In genomic region chr4:75769044-75769443, GRCh38 we compare ENCODE assay signal across 22 cellular contexts. TPM values are rescaled to one million over a fixed set of nuclear protein-coding genes. Genes with fewer than 3 reads are reported as not detected.
A peak's percentile ranks its signal among the peaks of the same experiment; 100 is the strongest.
DNase-seq lines count a peak whose midpoint lies in the region; FAIRE-seq and TF ChIP-seq lines count a peak whose summit lies in the region.
"Had no signal": no experiment of that assay in that cellular context is flagged by ENCODE, and none has a peak within 500 bp of the region (broad histone marks: within the 10 kb centered on the region; RNA-seq: fewer than 3 reads in every experiment).

No MANE protein-coding gene starts in this region.

- CTCF ChIA-PET in Calu3 (lab: Charles Lee): no interaction called here
- CTCF ChIA-PET in activated naive CD4-positive, alpha-beta T cell treated with anti-CD3 and anti-CD28 coated beads, Interleukin-2, amount 10 ng/mL, durations not matched to agents 7 days and 5 days (lab: Charles Lee): no interaction called here

- peaks cover 0 to 5% of the 10 kb centered on the region in 2 donors for H3K36me3 ChIP-seq in small intestine (ENCODE audit: control insufficient read depth in 2 of 2, insufficient read depth in 2 of 2, low read length in 2 of 2)
- H3K36me3 ChIP-seq: ovary had no signal

- TF ChIP-seq CTCF in fibroblast of villous mesenchyme (IDR thresholded peaks at IDR 0.05; ENCODE audit: insufficient read depth, low read depth, low read length) (no peak), Calu3 (IDR thresholded peaks at IDR 0.05; ENCODE audit: unreplicated experiment) (no peak)

- no peaks in the 10 kb centered on the region for H3K9me3 Mint-ChIP-seq in Calu3 (ENCODE audit: low read depth, unreplicated experiment)
- no peaks in the 10 kb centered on the region for H3K9me3 Mint-ChIP-seq in activated naive CD4-positive, alpha-beta T cell treated with anti-CD3 and anti-CD28 coated beads, Interleukin-2, amount 10 ng/mL, durations not matched to agents 7 days and 5 days
- H3K9me3 Mint-ChIP-seq: activated B cell treated with CpG ODN at 0.5 μM for 24 hours; activated CD8-positive, alpha-beta T cell treated with anti-CD3 and anti-CD28 coated beads for 36 hours; activated naive CD8-positive, alpha-beta T cell treated with anti-CD3 and anti-CD28 coated beads, Interleukin-2, amount 10 ng/mL, durations not matched to agents 7 days and 5 days; CD14-positive monocyte had no signal

- no peak overlapping the region for H3K4me3 Mint-ChIP-seq in Calu3 (ENCODE audit: low read depth, unreplicated experiment)
- no peak overlapping the region for H3K4me3 Mint-ChIP-seq in activated naive CD4-positive, alpha-beta T cell treated with anti-CD3 and anti-CD28 coated beads, Interleukin-2, amount 10 ng/mL, durations not matched to agents 7 days and 5 days
- H3K4me3 Mint-ChIP-seq: activated B cell treated with CpG ODN at 0.5 μM for 24 hours; activated CD8-positive, alpha-beta T cell treated with anti-CD3 and anti-CD28 coated beads for 36 hours; activated naive CD8-positive, alpha-beta T cell treated with anti-CD3 and anti-CD28 coated beads, Interleukin-2, amount 10 ng/mL, durations not matched to agents 7 days and 5 days; CD14-positive monocyte; T-helper 17 cell had no signal

- peak; percentile 43 for DNase-seq in EL
- peak; percentile 73 for DNase-seq in amniotic epithelial cell (ENCODE audit: low read depth)
- DNase-seq in fibroblast of villous mesenchyme (ENCODE audit: low read depth): peak; percentile 61
- DNase-seq in stromal cell of bone marrow (ENCODE audit: low read depth): peak; percentile 20
- no peak for DNase-seq in Calu3
- DNase-seq in activated naive CD4-positive, alpha-beta T cell treated with anti-CD3 and anti-CD28 coated beads, Interleukin-2, amount 10 ng/mL, durations not matched to agents 7 days and 5 days: no peak
- DNase-seq in small intestine: no peak
- DNase-seq: activated B cell treated with CpG ODN at 0.5 μM for 24 hours; activated CD8-positive, alpha-beta T cell treated with anti-CD3 and anti-CD28 coated beads for 36 hours; activated naive CD8-positive, alpha-beta T cell treated with anti-CD3 and anti-CD28 coated beads, Interleukin-2, amount 10 ng/mL, durations not matched to agents 7 days and 5 days; effector memory CD4-positive, alpha-beta T cell; foreskin melanocyte; left cardiac atrium; NCI-H1092 treated with DMSO at 0.1 percent for 48 hours; NCI-H2107; NCI-H524; ovary; SHP77 treated with DMSO at 0.1 percent for 48 hours; stimulated activated CD4-positive, alpha-beta T cell treated with anti-CD3 and anti-CD28 coated beads, Interleukin-4, amount 100 ng/mL, for 1 hour; T-helper 17 cell had no signal

- no peaks in the 10 kb centered on the region for H3K4me1 ChIP-seq in small intestine (ENCODE audit: control insufficient read depth in 2 of 2, insufficient read depth in 1 of 2, low read depth in 1 of 2, low read length in 1 of 2)

- intact Hi-C loops in Calu3 (cut with micrococcal nuclease; ENCODE audit: unreplicated experiment): no loop called here

- H3K9me3 ChIP-seq in small intestine (ENCODE audit: control insufficient read depth, low read depth): no peaks in the 10 kb centered on the region
- H3K9me3 ChIP-seq: ovary had no signal

- H3K27me3 Mint-ChIP-seq in Calu3 (ENCODE audit: unreplicated experiment): no peaks in the 10 kb centered on the region
- no peaks in the 10 kb centered on the region for H3K27me3 Mint-ChIP-seq in activated naive CD4-positive, alpha-beta T cell treated with anti-CD3 and anti-CD28 coated beads, Interleukin-2, amount 10 ng/mL, durations not matched to agents 7 days and 5 days
- H3K27me3 Mint-ChIP-seq: activated B cell treated with CpG ODN at 0.5 μM for 24 hours; activated CD8-positive, alpha-beta T cell treated with anti-CD3 and anti-CD28 coated beads for 36 hours; activated naive CD8-positive, alpha-beta T cell treated with anti-CD3 and anti-CD28 coated beads, Interleukin-2, amount 10 ng/mL, durations not matched to agents 7 days and 5 days; T-helper 17 cell had no signal

- H3K36me3 Mint-ChIP-seq in Calu3 (ENCODE audit: insufficient read depth, unreplicated experiment): peaks cover 5% of the 10 kb centered on the region
- peaks cover 29% of the 10 kb centered on the region for H3K36me3 Mint-ChIP-seq in activated naive CD4-positive, alpha-beta T cell treated with anti-CD3 and anti-CD28 coated beads, Interleukin-2, amount 10 ng/mL, durations not matched to agents 7 days and 5 days

- no peak overlapping the region for H3K27ac ChIP-seq in small intestine (ENCODE audit: low read depth in 1 of 2, low read length in 1 of 2)
- H3K27ac ChIP-seq: ovary had no signal

- H3K4me1 Mint-ChIP-seq in Calu3 (ENCODE audit: low read depth, unreplicated experiment): no peaks in the 10 kb centered on the region
- no peaks in the 10 kb centered on the region for H3K4me1 Mint-ChIP-seq in activated naive CD4-positive, alpha-beta T cell treated with anti-CD3 and anti-CD28 coated beads, Interleukin-2, amount 10 ng/mL, durations not matched to agents 7 days and 5 days

- BruUV-seq in Calu3 (replicated peaks; lab: Mats Ljungman, UMichigan): no TSS peak

- no peak overlapping the region for H3K4me3 ChIP-seq in fibroblast of villous mesenchyme (ENCODE audit: low read depth, low read length)
- no peak overlapping the region for H3K4me3 ChIP-seq in small intestine (ENCODE audit: low read depth in 1 of 2, low read length in 2 of 2)
- H3K4me3 ChIP-seq: ovary had no signal

- no peaks in the 10 kb centered on the region for H3K27me3 ChIP-seq in small intestine (ENCODE audit: control insufficient read depth in 2 of 2, insufficient read depth in 2 of 2, low read length in 2 of 2)
- H3K27me3 ChIP-seq: ovary had no signal

- no peak overlapping the region for H3K27ac Mint-ChIP-seq in Calu3 (ENCODE audit: unreplicated experiment)
- H3K27ac Mint-ChIP-seq in activated naive CD4-positive, alpha-beta T cell treated with anti-CD3 and anti-CD28 coated beads, Interleukin-2, amount 10 ng/mL, durations not matched to agents 7 days and 5 days: no peak overlapping the region
- H3K27ac Mint-ChIP-seq: activated B cell treated with CpG ODN at 0.5 μM for 24 hours; activated CD8-positive, alpha-beta T cell treated with anti-CD3 and anti-CD28 coated beads for 36 hours; activated naive CD8-positive, alpha-beta T cell treated with anti-CD3 and anti-CD28 coated beads, Interleukin-2, amount 10 ng/mL, durations not matched to agents 7 days and 5 days; T-helper 17 cell had no signal

- FAIRE-seq in small intestine (lab: Jason Lieb, UNC): no peak
- FAIRE-seq: urothelium cell line had no signal

RNA-seq across cellular contexts. Expression of gene USO1, which starts 44.7 kb away (rescaled TPM):
- total RNA-seq in fibroblast of villous mesenchyme (105 and 203 TPM in 2 replicates), Calu3 (2022) (45.2 and 45.4 TPM in 2 replicates)
- 10 to 100 TPM; 26.5 to 33.1 (median 33.1) TPM for polyA plus RNA-seq in small intestine

Comparison
In these comparisons a context has a peak if more than half of its experiments do, and no peak if none do; other contexts are left out.
1. DNase-seq: peak in EL (single experiment), amniotic epithelial cell (single experiment), fibroblast of villous mesenchyme (single experiment) and stromal cell of bone marrow (single experiment); none in Calu3 (single experiment), activated naive CD4-positive, alpha-beta T cell treated with anti-CD3 and anti-CD28 coated beads, Interleukin-2, amount 10 ng/mL, durations not matched to agents 7 days and 5 days (single experiment) and small intestine (single experiment).